Comparison of ENCODE assay signal across 8 cellular contexts in the genomic region with DNA sequence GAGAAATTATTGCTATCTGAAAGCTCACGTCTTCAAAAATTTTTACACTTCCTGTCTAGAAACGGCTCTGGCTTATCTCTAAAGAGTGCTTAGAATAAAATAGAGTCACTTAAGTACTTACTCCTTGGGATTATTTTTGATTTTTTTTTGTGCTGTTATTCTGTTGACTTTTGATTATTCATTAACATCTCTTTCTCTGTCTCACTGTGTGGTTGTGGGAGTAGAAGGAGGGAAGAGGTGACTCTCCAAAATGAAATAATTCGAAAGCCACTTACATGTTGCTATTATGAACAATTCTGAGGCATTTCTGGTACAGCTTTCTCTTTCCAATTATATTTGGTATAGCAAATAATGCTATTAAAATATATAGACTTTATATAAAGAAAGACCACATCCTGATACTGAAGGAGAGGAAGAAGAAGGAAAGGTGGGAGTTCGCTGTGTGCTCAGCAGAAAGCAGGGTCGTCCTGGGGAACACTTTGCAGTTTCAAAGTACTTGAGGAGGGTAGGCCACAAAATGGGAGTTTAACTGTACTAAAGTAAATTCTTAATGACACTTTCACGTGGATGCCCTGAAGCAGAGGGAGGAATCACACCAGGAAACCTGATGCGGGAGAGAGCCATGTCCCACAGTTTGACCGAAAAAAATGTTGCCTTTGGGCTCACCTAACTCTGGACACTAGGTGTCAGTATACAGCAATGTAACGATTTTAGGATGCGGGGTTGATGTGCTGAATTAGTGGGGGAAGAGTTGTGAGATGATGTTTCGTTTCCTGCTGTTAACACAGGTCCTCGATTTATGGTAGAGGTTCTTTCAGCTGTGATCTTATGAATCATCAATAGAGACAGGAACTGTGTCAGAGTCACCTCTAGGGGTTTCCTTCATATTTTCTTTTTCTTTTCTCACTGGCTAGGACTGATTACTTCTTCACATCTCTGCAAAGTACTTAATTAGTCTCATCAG. TPM values are rescaled to one million over a fixed set of nuclear protein-coding genes. Genes with fewer than 3 reads are reported as not detected.
DNase-seq lines count a peak whose midpoint lies in the region; ATAC-seq and TF ChIP-seq lines count a peak whose summit lies in the region.

No MANE protein-coding gene starts in this region.

- H3K36me3 Mint-ChIP-seq in CD4-positive, alpha-beta memory T cell: no peaks in the 10 kb centered on the region
- no peaks in the 10 kb centered on the region for H3K36me3 Mint-ChIP-seq in activated B cell treated with CpG ODN at 0.5 μM for 24 hours (ENCODE audit: low read depth)

- peak; percentile 95 for ATAC-seq in GM19372 (IDR thresholded peaks at IDR 0.05; ENCODE audit: low read depth, unreplicated experiment)
- peak; percentile 99 for ATAC-seq in HG03378 (IDR thresholded peaks at IDR 0.05; ENCODE audit: unreplicated experiment)
- ATAC-seq in activated B cell treated with CpG ODN at 0.5 μM for 24 hours (ENCODE audit: low read depth): peak; percentile 94
- peak; percentile 88 for ATAC-seq in left colon

- H3K4me3 Mint-ChIP-seq in CD4-positive, alpha-beta memory T cell: peak overlapping the region in 5 of 8 donors; percentile 4 to 56 (median 28)
- H3K4me3 Mint-ChIP-seq in activated B cell treated with CpG ODN at 0.5 μM for 24 hours: peak overlapping the region; percentile 3

- H3K4me1 ChIP-seq in CD4-positive, alpha-beta memory T cell (ENCODE audit: insufficient read depth, low read length): peaks cover 14% of the 10 kb centered on the region

- POLR2A ChIA-PET in CD4-positive, alpha-beta memory T cell (lab: Charles Lee; ENCODE audit: partially characterized antibody): interaction anchor here (1.6 kb wide), 1 partner anchor 11 kb away, joined by 6 read pairs; no protein-coding TSS in a partner anchor
- POLR2A ChIA-PET in activated B cell treated with CpG ODN at 0.5 μM for 24 hours (lab: Charles Lee): interaction anchor here (1.6 kb wide), 1 partner anchor 10 kb away, joined by 7 read pairs; a partner anchor contains a TSS

- no peaks in the 10 kb centered on the region for H3K9me3 Mint-ChIP-seq in CD4-positive, alpha-beta memory T cell
- H3K9me3 Mint-ChIP-seq in activated B cell treated with CpG ODN at 0.5 μM for 24 hours: peaks cover 7% of the 10 kb centered on the region

- peak overlapping the region in 5 of 7 donors; percentile 5 to 59 (median 51) for H3K27ac Mint-ChIP-seq in CD4-positive, alpha-beta memory T cell
- no peak overlapping the region for H3K27ac Mint-ChIP-seq in activated B cell treated with CpG ODN at 0.5 μM for 24 hours

- peaks cover 4 to 5% of the 10 kb centered on the region in 2 donors for H3K27me3 Mint-ChIP-seq in CD4-positive, alpha-beta memory T cell
- H3K27me3 Mint-ChIP-seq in activated B cell treated with CpG ODN at 0.5 μM for 24 hours: peaks cover 5% of the 10 kb centered on the region

- peak; percentile 55 for TF ChIP-seq CTCF in activated B cell treated with CpG ODN at 0.5 μM for 24 hours (IDR thresholded peaks at IDR 0.05)

- peaks cover 13 to 18% (median 15%) of the 10 kb centered on the region in 4 donors for H3K4me1 Mint-ChIP-seq in CD4-positive, alpha-beta memory T cell
- H3K4me1 Mint-ChIP-seq in activated B cell treated with CpG ODN at 0.5 μM for 24 hours: peaks cover 8% of the 10 kb centered on the region

- H3K36me3 ChIP-seq in CD4-positive, alpha-beta memory T cell (ENCODE audit: insufficient read depth, low read length): no peaks in the 10 kb centered on the region

- intact Hi-C loops in CD4-positive, alpha-beta memory T cell (cut with micrococcal nuclease): loop anchor here (1.0 to 2.0 kb wide), 5 partner anchors 10 to 1840 kb away; a partner anchor contains a TSS
- intact Hi-C loops in activated B cell treated with CpG ODN at 0.5 μM for 24 hours (cut with micrococcal nuclease): loop anchor here (1.0 to 5.0 kb wide), 5 partner anchors 891 to 1839 kb away; no protein-coding TSS in a partner anchor
- intact Hi-C loops in left colon (cut with DNase I, micrococcal nuclease): loop anchor here in 1 of 2 donors (5.0 kb wide), 3 partner anchors 895 to 1640 kb away; no protein-coding TSS in a partner anchor

- DNase-seq in CD4-positive, alpha-beta memory T cell: peak; percentile 66 to 72 (median 71)
- DNase-seq in NCI-H446 (lab: John Stamatoyannopoulos, UW) (peak; percentile 29 to 75), activated B cell treated with CpG ODN at 0.5 μM for 24 hours (no peak), cerebellar cortex (ENCODE audit: low spot score) (peak; percentile 90), left colon (no peak)
- peak; percentile 60 for DNase-seq in stimulated activated CD4-positive, alpha-beta T cell treated with anti-CD3 and anti-CD28 coated beads, Interleukin-4, amount 100 ng/mL, for 24 hours

- CTCF ChIA-PET in CD4-positive, alpha-beta memory T cell (lab: Charles Lee; ENCODE audit: partially characterized antibody): interaction anchor here (0.6 to 9.7 kb wide), 12 partner anchors 9 to 1840 kb away, joined by 3 to 90 read pairs (median 3); a partner anchor contains a TSS
- CTCF ChIA-PET in activated B cell treated with CpG ODN at 0.5 μM for 24 hours (lab: Charles Lee): interaction anchor here (1.6 to 5.7 kb wide), 3 partner anchors 1454 to 1645 kb away, joined by 3 to 52 read pairs (median 25); no protein-coding TSS in a partner anchor

- H3K4me3 ChIP-seq in CD4-positive, alpha-beta memory T cell (ENCODE audit: low read length in 2 of 2): no peak overlapping the region

- no peak overlapping the region for H3K27ac ChIP-seq in CD4-positive, alpha-beta memory T cell (ENCODE audit: low read depth, low read length)

- H3K9me3 ChIP-seq in CD4-positive, alpha-beta memory T cell (ENCODE audit: control insufficient read depth in 1 of 2, low read length in 2 of 2): no peaks in the 10 kb centered on the region

- no peaks in the 10 kb centered on the region for H3K27me3 ChIP-seq in CD4-positive, alpha-beta memory T cell (ENCODE audit: insufficient read depth, low read length)

RNA-seq across cellular contexts. Expression of a gene that starts 9.8 kb away (rescaled TPM):
- total RNA-seq in CD4-positive, alpha-beta memory T cell: 10 to 100 TPM; 66.4 to 69.4 TPM
- 100 to 1,000 TPM; 113 to 163 TPM for polyA plus RNA-seq in CD4-positive, alpha-beta memory T cell
- total RNA-seq in activated B cell treated with CpG ODN at 0.5 μM for 24 hours (69.6 and 72.0 TPM in 2 replicates), left colon (100 to 1,000 TPM in 1 of 2 donors, 10 to 100 TPM in 1; 76.7 to 100 TPM)

Comparison
In these comparisons a context has a peak if more than half of its experiments do, and no peak if none do; other contexts are left out.
1. DNase-seq: peak in CD4-positive, alpha-beta memory T cell (5 of 5), NCI-H446 (2 of 2), cerebellar cortex (single experiment) and stimulated activated CD4-positive, alpha-beta T cell treated with anti-CD3 and anti-CD28 coated beads, Interleukin-4, amount 100 ng/mL, for 24 hours (single experiment); none in activated B cell treated with CpG ODN at 0.5 μM for 24 hours (single experiment) and left colon (0 of 2).
2. Peak in every context shown above with its lines, with median percentiles within 50 percentile points of each other: ATAC-seq.